In the genomic region with DNA sequence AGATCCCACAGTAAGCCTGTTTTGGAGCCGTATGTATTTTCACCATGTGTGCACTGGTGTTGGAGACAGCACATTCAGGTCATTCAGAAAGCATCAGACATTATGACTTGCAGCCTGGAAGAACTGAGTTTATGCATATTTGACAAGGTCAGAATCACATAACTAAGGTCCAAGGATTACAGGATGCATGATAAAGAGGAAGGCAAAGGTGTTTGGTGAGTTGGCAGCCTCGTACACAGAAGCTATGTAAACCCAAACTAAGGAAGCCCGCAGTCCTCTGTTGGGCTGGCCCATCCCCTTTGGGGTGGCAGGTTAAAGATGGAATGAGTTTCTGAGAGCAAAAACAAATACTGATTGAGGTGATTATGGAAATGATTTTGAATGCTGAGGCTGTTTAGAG, we compare ENCODE assay signal across 28 cellular contexts.
"Had no signal": no experiment of that assay in that cellular context is flagged by ENCODE, and none has a peak within 500 bp of the region (broad histone marks: within the 10 kb centered on the region; RNA-seq: fewer than 3 reads in every experiment).

No MANE protein-coding gene starts in this region.

- DNase-seq: activated B cell treated with CpG ODN at 0.5 μM for 24 hours; activated CD4-positive, alpha-beta T cell treated with anti-CD3 and anti-CD28 coated beads for 48 hours; activated CD4-positive, alpha-beta T cell treated with anti-CD3 and anti-CD28 coated beads, Interleukin-2, amount 50 U/mL, for 1 hour; activated CD4-positive, alpha-beta T cell treated with anti-CD3 and anti-CD28 coated beads, Interleukin-2, amount 50 U/mL, for 48 hours; activated CD8-positive, alpha-beta memory T cell treated with anti-CD3 and anti-CD28 coated beads for 24 hours; activated CD8-positive, alpha-beta T cell treated with anti-CD3 and anti-CD28 coated beads for 36 hours; activated effector memory CD4-positive, alpha-beta T cell treated with anti-CD3 and anti-CD28 coated beads, Interleukin-2, amount 50 U/mL, for 16 hours; activated naive CD4-positive, alpha-beta T cell treated with anti-CD3 and anti-CD28 coated beads for 36 hours; activated naive CD8-positive, alpha-beta T cell treated with anti-CD3 and anti-CD28 coated beads for 36 hours; activated naive CD8-positive, alpha-beta T cell treated with anti-CD3 and anti-CD28 coated beads, Interleukin-2, amount 50 U/mL, for 24 hours; activated T-cell treated with anti-CD3 and anti-CD28 coated beads, Interleukin-2, amount 50 U/mL, for 4 hours; adrenal gland; aorta; body of pancreas; cortex of kidney; dermis blood vessel endothelial cell; effector CD4-positive, alpha-beta T cell; effector memory CD8-positive, alpha-beta T cell; erythroblast; foreskin keratinocyte; gastrocnemius medialis; glutamatergic neuron; heart left ventricle; T-helper 9 cell; WERI-Rb-1 had no signal

- H3K27ac ChIP-seq: adrenal gland, body of pancreas, esophagus muscularis mucosa, foreskin keratinocyte, gastrocnemius medialis, heart left ventricle, WERI-Rb-1 had no signal

- FAIRE-seq: colon had no signal

- H3K36me3 ChIP-seq: adrenal gland, esophagus muscularis mucosa, gastrocnemius medialis, heart left ventricle, WERI-Rb-1 had no signal

- ATAC-seq: activated CD4-positive, CD25-positive, alpha-beta regulatory T cell treated with anti-CD3 and anti-CD28 coated beads, Interleukin-2, amount 50 U/mL, for 24 hours; activated CD8-positive, alpha-beta T cell treated with anti-CD3 and anti-CD28 coated beads for 36 hours; activated naive CD8-positive, alpha-beta T cell treated with anti-CD3 and anti-CD28 coated beads, Interleukin-2, amount 50 U/mL, for 24 hours; activated T-cell treated with anti-CD3 and anti-CD28 coated beads, Interleukin-2, amount 50 U/mL, for 4 hours; body of pancreas; effector memory CD8-positive, alpha-beta T cell; foreskin keratinocyte; gastrocnemius medialis; heart left ventricle had no signal

- H3K4me3 ChIP-seq: adrenal gland, body of pancreas, esophagus muscularis mucosa, gastrocnemius medialis, heart left ventricle had no signal

- H3K27me3 ChIP-seq: adrenal gland, body of pancreas, esophagus muscularis mucosa, foreskin keratinocyte, gastrocnemius medialis, heart left ventricle had no signal

- H3K4me1 ChIP-seq: adrenal gland, esophagus muscularis mucosa, gastrocnemius medialis had no signal

- H3K9me3 ChIP-seq: adrenal gland, body of pancreas, esophagus muscularis mucosa, gastrocnemius medialis, heart left ventricle had no signal
